Comparison of ENCODE assay signal across 2 cellular contexts in the genomic region with DNA sequence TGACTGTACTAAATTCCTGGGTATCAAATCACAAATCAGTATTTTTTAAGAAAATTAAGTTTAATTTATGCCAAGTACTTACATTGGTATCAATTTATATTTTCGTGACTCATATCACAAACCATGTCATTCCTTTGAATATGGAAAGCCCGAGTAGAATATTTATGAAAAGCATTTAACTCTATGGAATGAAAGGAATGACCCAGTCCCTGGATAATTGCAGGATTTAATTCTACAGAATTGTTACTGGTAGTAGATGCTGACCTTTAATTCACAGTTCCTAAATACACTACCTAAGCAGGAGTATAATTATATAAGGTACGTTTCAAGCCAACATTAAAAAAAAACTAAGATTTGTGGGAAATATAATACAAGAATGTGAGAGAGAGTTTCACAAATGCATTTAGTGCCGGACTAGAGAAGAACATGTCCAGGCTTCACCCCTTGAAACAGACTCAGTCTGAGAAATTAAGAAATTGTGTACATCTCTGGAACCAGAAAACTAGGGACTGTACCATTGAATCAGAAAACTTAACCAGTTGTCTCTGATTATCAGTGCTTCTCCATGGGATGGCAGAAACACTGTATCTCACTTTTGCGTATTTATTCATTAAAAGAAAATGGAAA.
A peak's percentile ranks its signal among the peaks of the same experiment; 100 is the strongest.
TF ChIP-seq lines count a peak whose summit lies in the region.

No MANE protein-coding gene starts in this region.

TF ChIP-seq in SK-N-SH, 30 proteins besides CTCF, POLR2A, EP300 and RAD21:
- TF ChIP-seq FOSL2 (IDR thresholded peaks at IDR 0.05; ENCODE audit: borderline replicate concordance, low read depth) (no peak), JUND (IDR thresholded peaks at IDR 0.05) (0 out of 2 replicates have a peak, but pooled peaks have one; percentile 13)

TF ChIP-seq in GM23338, 12 proteins besides CTCF, POLR2A, EP300 and RAD21:
- TF ChIP-seq ZNF331 (CRISPR knock-in tag; IDR thresholded peaks at IDR 0.05; ENCODE audit: low read depth): no peak
- no peak for TF ChIP-seq STAT1 (IDR thresholded peaks at IDR 0.05; ENCODE audit: unreplicated experiment)
- TF ChIP-seq, protein P1, sequence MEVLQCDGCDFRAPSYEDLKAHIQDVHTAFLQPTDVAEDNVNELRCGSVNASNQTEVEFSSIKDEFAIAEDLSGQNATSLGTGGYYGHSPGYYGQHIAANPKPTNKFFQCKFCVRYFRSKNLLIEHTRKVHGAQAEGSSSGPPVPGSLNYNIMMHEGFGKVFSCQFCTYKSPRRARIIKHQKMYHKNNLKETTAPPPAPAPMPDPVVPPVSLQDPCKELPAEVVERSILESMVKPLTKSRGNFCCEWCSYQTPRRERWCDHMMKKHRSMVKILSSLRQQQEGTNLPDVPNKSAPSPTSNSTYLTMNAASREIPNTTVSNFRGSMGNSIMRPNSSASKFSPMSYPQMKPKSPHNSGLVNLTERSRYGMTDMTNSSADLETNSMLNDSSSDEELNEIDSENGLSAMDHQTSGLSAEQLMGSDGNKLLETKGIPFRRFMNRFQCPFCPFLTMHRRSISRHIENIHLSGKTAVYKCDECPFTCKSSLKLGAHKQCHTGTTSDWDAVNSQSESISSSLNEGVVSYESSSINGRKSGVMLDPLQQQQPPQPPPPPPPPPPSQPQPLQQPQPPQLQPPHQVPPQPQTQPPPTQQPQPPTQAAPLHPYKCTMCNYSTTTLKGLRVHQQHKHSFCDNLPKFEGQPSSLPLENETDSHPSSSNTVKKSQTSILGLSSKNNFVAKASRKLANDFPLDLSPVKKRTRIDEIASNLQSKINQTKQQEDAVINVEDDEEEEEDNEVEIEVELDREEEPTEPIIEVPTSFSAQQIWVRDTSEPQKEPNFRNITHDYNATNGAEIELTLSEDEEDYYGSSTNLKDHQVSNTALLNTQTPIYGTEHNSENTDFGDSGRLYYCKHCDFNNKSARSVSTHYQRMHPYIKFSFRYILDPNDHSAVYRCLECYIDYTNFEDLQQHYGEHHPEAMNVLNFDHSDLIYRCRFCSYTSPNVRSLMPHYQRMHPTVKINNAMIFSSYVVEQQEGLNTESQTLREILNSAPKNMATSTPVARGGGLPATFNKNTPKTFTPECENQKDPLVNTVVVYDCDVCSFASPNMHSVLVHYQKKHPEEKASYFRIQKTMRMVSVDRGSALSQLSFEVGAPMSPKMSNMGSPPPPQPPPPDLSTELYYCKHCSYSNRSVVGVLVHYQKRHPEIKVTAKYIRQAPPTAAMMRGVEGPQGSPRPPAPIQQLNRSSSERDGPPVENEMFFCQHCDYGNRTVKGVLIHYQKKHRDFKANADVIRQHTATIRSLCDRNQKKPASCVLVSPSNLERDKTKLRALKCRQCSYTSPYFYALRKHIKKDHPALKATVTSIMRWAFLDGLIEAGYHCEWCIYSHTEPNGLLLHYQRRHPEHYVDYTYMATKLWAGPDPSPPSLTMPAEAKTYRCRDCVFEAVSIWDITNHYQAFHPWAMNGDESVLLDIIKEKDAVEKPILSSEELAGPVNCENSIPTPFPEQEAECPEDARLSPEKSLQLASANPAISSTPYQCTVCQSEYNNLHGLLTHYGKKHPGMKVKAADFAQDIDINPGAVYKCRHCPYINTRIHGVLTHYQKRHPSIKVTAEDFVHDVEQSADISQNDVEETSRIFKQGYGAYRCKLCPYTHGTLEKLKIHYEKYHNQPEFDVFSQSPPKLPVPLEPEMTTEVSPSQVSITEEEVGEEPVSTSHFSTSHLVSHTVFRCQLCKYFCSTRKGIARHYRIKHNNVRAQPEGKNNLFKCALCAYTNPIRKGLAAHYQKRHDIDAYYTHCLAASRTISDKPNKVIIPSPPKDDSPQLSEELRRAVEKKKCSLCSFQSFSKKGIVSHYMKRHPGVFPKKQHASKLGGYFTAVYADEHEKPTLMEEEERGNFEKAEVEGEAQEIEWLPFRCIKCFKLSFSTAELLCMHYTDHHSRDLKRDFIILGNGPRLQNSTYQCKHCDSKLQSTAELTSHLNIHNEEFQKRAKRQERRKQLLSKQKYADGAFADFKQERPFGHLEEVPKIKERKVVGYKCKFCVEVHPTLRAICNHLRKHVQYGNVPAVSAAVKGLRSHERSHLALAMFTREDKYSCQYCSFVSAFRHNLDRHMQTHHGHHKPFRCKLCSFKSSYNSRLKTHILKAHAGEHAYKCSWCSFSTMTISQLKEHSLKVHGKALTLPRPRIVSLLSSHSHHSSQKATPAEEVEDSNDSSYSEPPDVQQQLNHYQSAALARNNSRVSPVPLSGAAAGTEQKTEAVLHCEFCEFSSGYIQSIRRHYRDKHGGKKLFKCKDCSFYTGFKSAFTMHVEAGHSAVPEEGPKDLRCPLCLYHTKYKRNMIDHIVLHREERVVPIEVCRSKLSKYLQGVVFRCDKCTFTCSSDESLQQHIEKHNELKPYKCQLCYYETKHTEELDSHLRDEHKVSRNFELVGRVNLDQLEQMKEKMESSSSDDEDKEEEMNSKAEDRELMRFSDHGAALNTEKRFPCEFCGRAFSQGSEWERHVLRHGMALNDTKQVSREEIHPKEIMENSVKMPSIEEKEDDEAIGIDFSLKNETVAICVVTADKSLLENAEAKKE (CRISPR knock-in tag; IDR thresholded peaks at IDR 0.05): no peak
- no peak for TF ChIP-seq POLR2AphosphoS5 (IDR thresholded peaks at IDR 0.05; ENCODE audit: low read depth)
- no peak for TF ChIP-seq ZNF114 (CRISPR knock-in tag; IDR thresholded peaks at IDR 0.05)
- no peak for TF ChIP-seq NANOG (IDR thresholded peaks at IDR 0.05; ENCODE audit: borderline replicate concordance)
- TF ChIP-seq EZH2phosphoT487 (IDR thresholded peaks at IDR 0.05; ENCODE audit: unreplicated experiment): no peak
- TF ChIP-seq JUNB (IDR thresholded peaks at IDR 0.05; ENCODE audit: unreplicated experiment): no peak
- TF ChIP-seq, protein P2, sequence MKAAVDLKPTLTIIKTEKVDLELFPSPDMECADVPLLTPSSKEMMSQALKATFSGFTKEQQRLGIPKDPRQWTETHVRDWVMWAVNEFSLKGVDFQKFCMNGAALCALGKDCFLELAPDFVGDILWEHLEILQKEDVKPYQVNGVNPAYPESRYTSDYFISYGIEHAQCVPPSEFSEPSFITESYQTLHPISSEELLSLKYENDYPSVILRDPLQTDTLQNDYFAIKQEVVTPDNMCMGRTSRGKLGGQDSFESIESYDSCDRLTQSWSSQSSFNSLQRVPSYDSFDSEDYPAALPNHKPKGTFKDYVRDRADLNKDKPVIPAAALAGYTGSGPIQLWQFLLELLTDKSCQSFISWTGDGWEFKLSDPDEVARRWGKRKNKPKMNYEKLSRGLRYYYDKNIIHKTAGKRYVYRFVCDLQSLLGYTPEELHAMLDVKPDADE (IDR thresholded peaks at IDR 0.05): no peak
- TF ChIP-seq CREB1 (CRISPR knock-in tag; IDR thresholded peaks at IDR 0.05; ENCODE audit: low read depth): no peak
- no peak for TF ChIP-seq EZH2 (IDR thresholded peaks at IDR 0.05; ENCODE audit: low read depth, unreplicated experiment)
- TF ChIP-seq, protein P3, sequence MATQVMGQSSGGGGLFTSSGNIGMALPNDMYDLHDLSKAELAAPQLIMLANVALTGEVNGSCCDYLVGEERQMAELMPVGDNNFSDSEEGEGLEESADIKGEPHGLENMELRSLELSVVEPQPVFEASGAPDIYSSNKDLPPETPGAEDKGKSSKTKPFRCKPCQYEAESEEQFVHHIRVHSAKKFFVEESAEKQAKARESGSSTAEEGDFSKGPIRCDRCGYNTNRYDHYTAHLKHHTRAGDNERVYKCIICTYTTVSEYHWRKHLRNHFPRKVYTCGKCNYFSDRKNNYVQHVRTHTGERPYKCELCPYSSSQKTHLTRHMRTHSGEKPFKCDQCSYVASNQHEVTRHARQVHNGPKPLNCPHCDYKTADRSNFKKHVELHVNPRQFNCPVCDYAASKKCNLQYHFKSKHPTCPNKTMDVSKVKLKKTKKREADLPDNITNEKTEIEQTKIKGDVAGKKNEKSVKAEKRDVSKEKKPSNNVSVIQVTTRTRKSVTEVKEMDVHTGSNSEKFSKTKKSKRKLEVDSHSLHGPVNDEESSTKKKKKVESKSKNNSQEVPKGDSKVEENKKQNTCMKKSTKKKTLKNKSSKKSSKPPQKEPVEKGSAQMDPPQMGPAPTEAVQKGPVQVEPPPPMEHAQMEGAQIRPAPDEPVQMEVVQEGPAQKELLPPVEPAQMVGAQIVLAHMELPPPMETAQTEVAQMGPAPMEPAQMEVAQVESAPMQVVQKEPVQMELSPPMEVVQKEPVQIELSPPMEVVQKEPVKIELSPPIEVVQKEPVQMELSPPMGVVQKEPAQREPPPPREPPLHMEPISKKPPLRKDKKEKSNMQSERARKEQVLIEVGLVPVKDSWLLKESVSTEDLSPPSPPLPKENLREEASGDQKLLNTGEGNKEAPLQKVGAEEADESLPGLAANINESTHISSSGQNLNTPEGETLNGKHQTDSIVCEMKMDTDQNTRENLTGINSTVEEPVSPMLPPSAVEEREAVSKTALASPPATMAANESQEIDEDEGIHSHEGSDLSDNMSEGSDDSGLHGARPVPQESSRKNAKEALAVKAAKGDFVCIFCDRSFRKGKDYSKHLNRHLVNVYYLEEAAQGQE (IDR thresholded peaks at IDR 0.05; ENCODE audit: unreplicated experiment): no peak
